8 cellular contexts compared by ENCODE assay signal in the genomic region with DNA sequence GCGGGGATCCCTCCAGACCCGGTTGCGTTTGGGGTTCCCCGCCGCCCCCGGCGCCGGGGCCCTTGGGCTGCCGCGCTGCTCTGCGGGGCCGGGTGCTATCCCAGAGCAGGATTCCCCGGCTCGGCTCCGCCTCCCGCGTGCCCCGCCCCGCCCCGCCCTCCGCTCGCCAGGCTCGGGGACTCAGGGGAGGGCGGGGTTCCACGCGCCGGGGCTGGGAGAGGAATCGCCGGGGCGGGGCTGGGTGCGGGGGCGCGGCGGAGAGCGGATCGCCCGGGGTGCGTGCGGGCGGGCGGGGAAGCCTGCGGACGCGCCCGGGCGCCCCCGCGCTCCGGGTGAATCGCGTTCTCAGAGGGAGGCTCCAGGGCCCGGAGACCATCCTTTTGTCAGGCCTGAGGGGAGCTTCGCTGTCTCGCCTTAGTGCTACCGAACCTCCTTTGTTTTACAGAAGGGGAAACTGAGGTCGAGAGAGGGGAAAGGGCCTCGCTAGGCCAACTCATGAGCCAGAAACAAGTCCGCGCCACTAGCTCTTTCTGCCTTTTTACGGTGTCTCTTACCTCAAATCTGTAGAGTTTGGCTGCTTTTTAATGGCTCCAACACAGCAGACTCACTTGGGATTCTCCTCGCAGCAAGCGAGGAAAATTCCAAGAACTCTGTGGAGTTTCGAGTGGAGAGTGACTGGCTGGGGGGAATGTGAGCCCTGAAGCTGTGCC. TPM values are rescaled to one million over a fixed set of nuclear protein-coding genes. Genes with fewer than 3 reads are reported as not detected.
DNase-seq lines count a peak whose midpoint lies in the region; ATAC-seq, FAIRE-seq and TF ChIP-seq lines count a peak whose summit lies in the region.

A gene (minus strand): TSS at position 82 of the 710 bp plus-strand sequence. CDS start 260 bp downstream, outside the sequence.

- no peak within 1 kb of the TSS for H3K27ac ChIP-seq in right lobe of liver

- H3K4me3 ChIP-seq in right lobe of liver = peak within 1 kb of the TSS; percentile 26 to 54 (median 49)

- TF ChIP-seq CTCF in right lobe of liver (IDR thresholded peaks at IDR 0.05) = no peak

- H3K9me3 ChIP-seq in ES-I3 (ENCODE audit: control insufficient read depth, insufficient read depth, low read length) = no peaks in the 10 kb centered on the region
- H3K9me3 ChIP-seq in right lobe of liver = no peaks in the 10 kb centered on the region

- intact Hi-C loops in right lobe of liver (cut with DNase I) = loop anchor here (10.0 kb wide), 2 partner anchors 268 to 278 kb away; no protein-coding TSS in a partner anchor

- DNase-seq in H54 (ENCODE audit: insufficient read length, low spot score) (peak; percentile 95), NCI-H146 (lab: John Stamatoyannopoulos, UW) (peak; percentile 67), dermis blood vessel endothelial cell (peak; percentile 51), right lobe of liver (peak; percentile 89 to 92 (median 90))
- DNase-seq in activated CD4-positive, alpha-beta T cell treated with anti-CD3 and anti-CD28 coated beads, Interleukin-2, amount 50 U/mL, for 24 hours (ENCODE audit: low read depth in 1 of 2, low spot score in 1 of 2) = peak; percentile 53 to 65
- DNase-seq in stimulated activated CD4-positive, alpha-beta T cell treated with anti-CD3 and anti-CD28 coated beads, Interleukin-2, amount 100 ng/mL, for 48 hours = peak; percentile 68 to 73
- no peak for DNase-seq in NK-92 treated with Interleukin-12 subunit alpha and Interleukin-12 subunit beta, amount 100 ng/mL, for 24 hours (lab: John Stamatoyannopoulos, UW)

- peak within 1 kb of the TSS; percentile 65; the same call in 1 of the 2 replicates for H3K9ac ChIP-seq in ES-I3 (ENCODE audit: low read depth, low read length)

- TF ChIP-seq POLR2A in H54 (IDR thresholded peaks at IDR 0.05; ENCODE audit: low read depth, low read length) (peak; percentile 38; the same call in 1 of the 2 replicates), right lobe of liver (IDR thresholded peaks at IDR 0.05) (no peak)

- H3K4me1 ChIP-seq in ES-I3 (ENCODE audit: insufficient read depth, low read length) (0 out of 2 replicates have a peak, but pooled peaks cover 4% of the 10 kb centered on the region), right lobe of liver (peaks cover 0 to 5% (median 0%) of the 10 kb centered on the region in 4 donors)

- no peak for FAIRE-seq in H54 (lab: Jason Lieb, UNC)

- H3K36me3 ChIP-seq in ES-I3 (ENCODE audit: insufficient read depth, low read length) (no peaks in the 10 kb centered on the region), right lobe of liver (no peaks in the 10 kb centered on the region)

- 8% methylated on average over 8 of the region's 63 CpGs for WGBS in right lobe of liver (ENCODE audit: insufficient coverage, low coverage, low lambda C conversion rate, missing lambda C conversion rate)

- ATAC-seq in right lobe of liver = peak; percentile 93 to 96 (median 95)

- H3K27me3 ChIP-seq in right lobe of liver = peaks cover 0 to 8% of the 10 kb centered on the region in 2 donors

RNA-seq across cellular contexts. Expression of the gene that starts here (rescaled TPM):
- total RNA-seq in dermis blood vessel endothelial cell (0.85 and 2.7 TPM in 2 replicates), right lobe of liver (1 to 10 TPM in 1 of 6 experiments, under 1 TPM in 3, not detected in 2; 0.21 to 1.0 (median 0.57) TPM)
